ENCODE assay signal across 8 cellular contexts in the genomic region with DNA sequence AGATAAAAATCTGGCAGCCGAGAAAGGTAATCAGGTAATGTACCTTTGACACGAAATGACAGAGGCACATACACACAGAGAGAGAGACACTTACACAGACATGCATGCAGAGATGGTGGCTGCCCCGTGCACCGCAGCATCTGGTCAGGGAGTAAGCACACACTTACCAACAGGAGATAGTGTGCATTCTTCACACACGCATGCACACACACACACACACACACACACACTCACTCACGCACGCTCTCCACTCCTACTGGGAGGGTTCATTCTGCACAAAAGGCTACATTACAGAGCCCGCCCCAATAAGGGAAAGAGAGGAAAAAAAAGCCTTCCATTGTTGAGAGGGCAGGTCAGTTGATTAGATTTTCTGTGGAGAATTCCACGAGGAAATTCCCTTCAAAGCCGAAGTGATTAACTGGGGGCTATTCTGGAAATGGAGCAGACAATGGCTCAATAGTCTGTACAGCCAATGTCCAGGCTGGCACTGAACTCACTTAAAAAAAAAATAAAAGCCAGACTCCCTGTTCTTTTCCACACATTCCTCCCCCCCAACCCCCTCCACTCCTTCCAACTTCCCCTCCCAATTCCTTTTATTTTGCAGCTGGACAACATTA. TPM values are rescaled to one million over a fixed set of nuclear protein-coding genes. Genes with fewer than 3 reads are reported as not detected.
DNase-seq lines count a peak whose midpoint lies in the region; ATAC-seq and TF ChIP-seq lines count a peak whose summit lies in the region.

No MANE protein-coding gene starts in this region.

- TF ChIP-seq EP300 in tibial nerve (IDR thresholded peaks at IDR 0.05) = no peak

- TF ChIP-seq CTCF in right lobe of liver (IDR thresholded peaks at IDR 0.05) (no peak), tibial nerve (IDR thresholded peaks at IDR 0.05) (no peak)

- TF ChIP-seq POLR2A in right lobe of liver (IDR thresholded peaks at IDR 0.05) (no peak), tibial nerve (IDR thresholded peaks at IDR 0.05) (no peak)

- no peaks in the 10 kb centered on the region for H3K36me3 ChIP-seq in ectodermal cell (ENCODE audit: control insufficient read depth, insufficient read depth, low read length)
- no peaks in the 10 kb centered on the region for H3K36me3 ChIP-seq in right lobe of liver
- H3K36me3 ChIP-seq in tibial nerve = no peaks in the 10 kb centered on the region

- H3K4me1 ChIP-seq in ectodermal cell (ENCODE audit: control insufficient read depth, insufficient read depth, low read length) (peaks cover 15% of the 10 kb centered on the region), right lobe of liver (peaks cover 0 to 12% (median 0%) of the 10 kb centered on the region in 4 donors), tibial nerve (peaks cover 0 to 14% (median 2%) of the 10 kb centered on the region in 4 donors)

- H3K27ac ChIP-seq in ectodermal cell (ENCODE audit: insufficient read depth, low read depth, low read length, poor library complexity, severe bottlenecking) (peak overlapping the region; percentile 72), right lobe of liver (peak overlapping the region; percentile 17 to 59 (median 46)), tibial nerve (peak overlapping the region in 3 of 4 donors; percentile 28 to 78 (median 46))

- no peaks in the 10 kb centered on the region for H3K27me3 ChIP-seq in ectodermal cell (ENCODE audit: control insufficient read depth, insufficient read depth, low read length, poor library complexity, severe bottlenecking)
- no peaks in the 10 kb centered on the region for H3K27me3 ChIP-seq in right lobe of liver
- H3K27me3 ChIP-seq in tibial nerve = no peaks in the 10 kb centered on the region

- WGBS in ectodermal cell, 2 experiments = 7 to 8% methylated on average over 8 to 10 of the region's 10 CpGs
- WGBS in right lobe of liver (ENCODE audit: insufficient coverage, low coverage, low lambda C conversion rate, missing lambda C conversion rate) = 8% methylated on average over 6 of the region's 10 CpGs
- 12 to 15% methylated on average over 10 of the region's 10 CpGs for WGBS in tibial nerve, 2 donors

- ATAC-seq in right lobe of liver = peak; percentile 62 to 81 (median 64)
- ATAC-seq in HG03342 (IDR thresholded peaks at IDR 0.05; ENCODE audit: unreplicated experiment) = no peak

- intact Hi-C loops in right lobe of liver (cut with DNase I) = no loop called here

- DNase-seq in NCI-H1417 (lab: John Stamatoyannopoulos, UW) (peak; percentile 10 to 68 (median 55)), NCI-H1417 treated with DMSO at 0.1 percent for 48 hours (lab: John Stamatoyannopoulos, UW) (no peak), right lobe of liver (peak; percentile 24 to 56 (median 51)), tibial nerve (ENCODE audit: low spot score in 2 of 2) (peak in 1 of 2 donors; percentile 9), ureter (ENCODE audit: low spot score) (no peak), CD1c-positive myeloid dendritic cell (ENCODE audit: extremely low spot score) (no peak)

- H3K4me3 ChIP-seq in ectodermal cell (ENCODE audit: insufficient read depth, low read depth, low read length) (peak overlapping the region; percentile 60), right lobe of liver (peak overlapping the region; percentile 21 to 53 (median 48)), tibial nerve (peak overlapping the region; percentile 36 to 58 (median 44))

- no peaks in the 10 kb centered on the region for H3K9me3 ChIP-seq in ectodermal cell (ENCODE audit: control insufficient read depth, low read length)
- H3K9me3 ChIP-seq in right lobe of liver = no peaks in the 10 kb centered on the region
- no peaks in the 10 kb centered on the region for H3K9me3 ChIP-seq in tibial nerve

RNA-seq across cellular contexts. Expression of a gene that starts 1.4 kb away (rescaled TPM):
- polyA plus RNA-seq in ectodermal cell (2013, experiment 1 of 4) = 27.2 TPM
- 28.4 TPM for polyA plus RNA-seq in ectodermal cell (2013, experiment 2 of 4)
- polyA plus RNA-seq in ectodermal cell (2013, experiment 3 of 4) = 18.4 TPM
- 19.7 TPM for polyA plus RNA-seq in ectodermal cell (2013, experiment 4 of 4)
- total RNA-seq in right lobe of liver (10 to 100 TPM; 14.8 to 34.3 (median 31.1) TPM), tibial nerve (10 to 100 TPM; 24.0 to 53.8 (median 38.6) TPM), ureter (23.5 TPM)

Comparison
In these comparisons a context has a peak if more than half of its experiments do, and no peak if none do; other contexts are left out.
1. DNase-seq: peak in NCI-H1417 (3 of 3) and right lobe of liver (3 of 3); none in NCI-H1417 treated with DMSO at 0.1 percent for 48 hours (single experiment), ureter (single experiment) and CD1c-positive myeloid dendritic cell (single experiment).
2. Peak in every context shown above with its lines, with median percentiles within 50 percentile points of each other: H3K27ac ChIP-seq and H3K4me3 ChIP-seq.